In genomic region chr17:32443827-32444300, GRCh38 we compare ENCODE assay signal across 7 cellular contexts. TPM values are rescaled to one million over a fixed set of nuclear protein-coding genes. Genes with fewer than 3 reads are reported as not detected.
A peak's percentile ranks its signal among the peaks of the same experiment; 100 is the strongest.
DNase-seq lines count a peak whose midpoint lies in the region; ATAC-seq and TF ChIP-seq lines count a peak whose summit lies in the region.

No MANE protein-coding gene starts in this region.

- H3K9me3 Mint-ChIP-seq in WTC11: peaks cover 13% of the 10 kb centered on the region

- no peak for DNase-seq in HEK293T (ENCODE audit: extremely low spot score)
- DNase-seq in WTC11 (ENCODE audit: low spot score): no peak
- no peak for DNase-seq in NCI-H2196 treated with DMSO at 0.1 percent for 48 hours (lab: John Stamatoyannopoulos, UW; ENCODE audit: unreplicated experiment)

- H3K9ac ChIP-seq in iPS-15b (ENCODE audit: low read depth, low read length) (no peak overlapping the region), subcutaneous abdominal adipose tissue (ENCODE audit: low read length in 5 of 5) (peak overlapping the region; percentile 8 to 99 (median 98))

- TF ChIP-seq CTCF in WTC11 (IDR thresholded peaks at IDR 0.05): 0 out of 2 replicates have a peak, but pooled peaks have one; percentile 91

- H3K36me3 Mint-ChIP-seq in WTC11: peaks cover 23% of the 10 kb centered on the region

- H3K27me3 ChIP-seq in iPS-15b (ENCODE audit: control insufficient read depth, insufficient read depth, low read length): peaks cover 7% of the 10 kb centered on the region
- H3K27me3 ChIP-seq in subcutaneous abdominal adipose tissue (ENCODE audit: control insufficient read depth in 5 of 5, insufficient read depth in 4 of 5, low read length in 5 of 5): no peaks in the 10 kb centered on the region

- no peak for ATAC-seq in WTC11
- no peak for ATAC-seq in GM19395 (IDR thresholded peaks at IDR 0.05; ENCODE audit: unreplicated experiment)
- ATAC-seq in GM21737 (IDR thresholded peaks at IDR 0.05; ENCODE audit: unreplicated experiment): no peak

- H3K4me3 Mint-ChIP-seq in WTC11: peak overlapping the region; percentile 95

- H3K9me3 ChIP-seq in iPS-15b (ENCODE audit: control insufficient read depth, insufficient read depth, low read length) (no peaks in the 10 kb centered on the region), subcutaneous abdominal adipose tissue (ENCODE audit: control insufficient read depth in 5 of 5, low read length in 5 of 5) (no peaks in the 10 kb centered on the region)

- peak overlapping the region; percentile 70 for H3K4me3 ChIP-seq in iPS-15b (ENCODE audit: low read depth, low read length)
- peak overlapping the region; percentile 88 to 99 (median 94) for H3K4me3 ChIP-seq in subcutaneous abdominal adipose tissue (ENCODE audit: low read depth in 1 of 5, low read length in 5 of 5)

- peaks cover 19% of the 10 kb centered on the region for H3K4me1 Mint-ChIP-seq in WTC11

- POLR2A ChIA-PET in HEK293T (lab: Yijun Ruan, JAX): interaction anchor here (0.5 to 1.6 kb wide), 11 partner anchors 11 to 403 kb away, joined by 3 to 5 read pairs (median 4); partner anchors contain the start of gene CDK5R1
- POLR2A ChIA-PET in WTC11 (lab: Charles Lee): interaction anchor here (0.9 to 1.7 kb wide), 5 partner anchors 9 to 216 kb away, joined by 3 to 8 read pairs (median 3); partner anchors contain the start of gene CDK5R1

- CTCF ChIA-PET in HEK293T (lab: Yijun Ruan, JAX) (interaction anchor here (0.5 to 2.1 kb wide), 12 partner anchors 9 to 485 kb away, joined by 3 to 18 read pairs (median 4); partner anchors contain the start of genes CDK5R1 and MYO1D), WTC11 (lab: Charles Lee) (interaction anchor here (0.5 to 2.5 kb wide), 66 partner anchors 10 to 543 kb away, joined by 3 to 41 read pairs (median 4); partner anchors contain the start of genes CDK5R1, LRRC37B, RHOT1 and UTP6)

- H3K36me3 ChIP-seq in iPS-15b (ENCODE audit: control insufficient read depth, insufficient read depth, low read length) (peaks cover 3% of the 10 kb centered on the region), subcutaneous abdominal adipose tissue (ENCODE audit: control insufficient read depth in 5 of 5, insufficient read depth in 5 of 5, low read length in 5 of 5) (peaks cover 5 to 17% (median 7%) of the 10 kb centered on the region in 5 donors)

- peak overlapping the region; percentile 95 for H3K27ac ChIP-seq in subcutaneous abdominal adipose tissue (ENCODE audit: low read depth, low read length)

- H3K27ac Mint-ChIP-seq in WTC11: no peak overlapping the region

- H3K27me3 Mint-ChIP-seq in WTC11 (ENCODE audit: low read depth): peaks cover 29% of the 10 kb centered on the region

- H3K4me1 ChIP-seq in iPS-15b (ENCODE audit: control insufficient read depth, insufficient read depth, low read length): peaks cover 2% of the 10 kb centered on the region
- H3K4me1 ChIP-seq in subcutaneous abdominal adipose tissue (ENCODE audit: control insufficient read depth in 5 of 5, insufficient read depth in 5 of 5, low read length in 5 of 5): peaks cover 5 to 26% (median 21%) of the 10 kb centered on the region in 5 donors

TF ChIP-seq in HEK293T, 16 proteins besides CTCF, POLR2A, EP300 and RAD21:
- TF ChIP-seq L3MBTL2 (conservative IDR thresholded peaks at IDR 0.05) (no peak; the same call in 1 of the 2 replicates), LEF1 (IDR thresholded peaks at IDR 0.05; ENCODE audit: borderline replicate concordance) (no peak), ZNF384 (IDR thresholded peaks at IDR 0.05) (peak; percentile 52; the same call in 1 of the 2 replicates), CTBP1 (IDR thresholded peaks at IDR 0.05; ENCODE audit: borderline replicate concordance) (no peak)

TF ChIP-seq in WTC11, 78 proteins besides CTCF, POLR2A, EP300 and RAD21 (continues in another document):
- no peak for TF ChIP-seq JUN (CRISPR knock-in tag; IDR thresholded peaks at IDR 0.05)
- peak; percentile 95 for TF ChIP-seq ZNF121 (CRISPR knock-in tag; IDR thresholded peaks at IDR 0.05)
- no peak for TF ChIP-seq ZMAT4 (CRISPR knock-in tag; IDR thresholded peaks at IDR 0.05)
- 0 out of 2 replicates have a peak, but pooled peaks have one; percentile 36 for TF ChIP-seq GTF2I (CRISPR knock-in tag; conservative IDR thresholded peaks at IDR 0.05)
- no peak for TF ChIP-seq ARID4B (CRISPR knock-in tag; IDR thresholded peaks at IDR 0.05; ENCODE audit: borderline replicate concordance)
- TF ChIP-seq ZNF263 (CRISPR knock-in tag; IDR thresholded peaks at IDR 0.05; ENCODE audit: low read depth): no peak
- TF ChIP-seq, protein P1, sequence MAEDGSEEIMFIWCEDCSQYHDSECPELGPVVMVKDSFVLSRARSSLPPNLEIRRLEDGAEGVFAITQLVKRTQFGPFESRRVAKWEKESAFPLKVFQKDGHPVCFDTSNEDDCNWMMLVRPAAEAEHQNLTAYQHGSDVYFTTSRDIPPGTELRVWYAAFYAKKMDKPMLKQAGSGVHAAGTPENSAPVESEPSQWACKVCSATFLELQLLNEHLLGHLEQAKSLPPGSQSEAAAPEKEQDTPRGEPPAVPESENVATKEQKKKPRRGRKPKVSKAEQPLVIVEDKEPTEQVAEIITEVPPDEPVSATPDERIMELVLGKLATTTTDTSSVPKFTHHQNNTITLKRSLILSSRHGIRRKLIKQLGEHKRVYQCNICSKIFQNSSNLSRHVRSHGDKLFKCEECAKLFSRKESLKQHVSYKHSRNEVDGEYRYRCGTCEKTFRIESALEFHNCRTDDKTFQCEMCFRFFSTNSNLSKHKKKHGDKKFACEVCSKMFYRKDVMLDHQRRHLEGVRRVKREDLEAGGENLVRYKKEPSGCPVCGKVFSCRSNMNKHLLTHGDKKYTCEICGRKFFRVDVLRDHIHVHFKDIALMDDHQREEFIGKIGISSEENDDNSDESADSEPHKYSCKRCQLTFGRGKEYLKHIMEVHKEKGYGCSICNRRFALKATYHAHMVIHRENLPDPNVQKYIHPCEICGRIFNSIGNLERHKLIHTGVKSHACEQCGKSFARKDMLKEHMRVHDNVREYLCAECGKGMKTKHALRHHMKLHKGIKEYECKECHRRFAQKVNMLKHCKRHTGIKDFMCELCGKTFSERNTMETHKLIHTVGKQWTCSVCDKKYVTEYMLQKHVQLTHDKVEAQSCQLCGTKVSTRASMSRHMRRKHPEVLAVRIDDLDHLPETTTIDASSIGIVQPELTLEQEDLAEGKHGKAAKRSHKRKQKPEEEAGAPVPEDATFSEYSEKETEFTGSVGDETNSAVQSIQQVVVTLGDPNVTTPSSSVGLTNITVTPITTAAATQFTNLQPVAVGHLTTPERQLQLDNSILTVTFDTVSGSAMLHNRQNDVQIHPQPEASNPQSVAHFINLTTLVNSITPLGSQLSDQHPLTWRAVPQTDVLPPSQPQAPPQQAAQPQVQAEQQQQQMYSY (CRISPR knock-in tag; IDR thresholded peaks at IDR 0.05): no peak
- no peak for TF ChIP-seq ZNF317 (CRISPR knock-in tag; IDR thresholded peaks at IDR 0.05; ENCODE audit: borderline replicate concordance, low read depth)
- TF ChIP-seq, protein P2, sequence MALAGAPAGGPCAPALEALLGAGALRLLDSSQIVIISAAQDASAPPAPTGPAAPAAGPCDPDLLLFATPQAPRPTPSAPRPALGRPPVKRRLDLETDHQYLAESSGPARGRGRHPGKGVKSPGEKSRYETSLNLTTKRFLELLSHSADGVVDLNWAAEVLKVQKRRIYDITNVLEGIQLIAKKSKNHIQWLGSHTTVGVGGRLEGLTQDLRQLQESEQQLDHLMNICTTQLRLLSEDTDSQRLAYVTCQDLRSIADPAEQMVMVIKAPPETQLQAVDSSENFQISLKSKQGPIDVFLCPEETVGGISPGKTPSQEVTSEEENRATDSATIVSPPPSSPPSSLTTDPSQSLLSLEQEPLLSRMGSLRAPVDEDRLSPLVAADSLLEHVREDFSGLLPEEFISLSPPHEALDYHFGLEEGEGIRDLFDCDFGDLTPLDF (CRISPR knock-in tag; IDR thresholded peaks at IDR 0.05): no peak
- TF ChIP-seq NR3C1 (CRISPR knock-in tag; conservative IDR thresholded peaks at IDR 0.05; ENCODE audit: low read depth): no peak
- no peak for TF ChIP-seq PRRX2 (CRISPR knock-in tag; IDR thresholded peaks at IDR 0.05)

RNA-seq across cellular contexts. Expression of gene PSMD11, which starts 0.4 kb away (rescaled TPM):
- total RNA-seq in WTC11 (2021): 133 to 155 TPM (median 146 TPM) in 3 replicates

RNA-seq across cellular contexts. Expression of gene CDK5R1, which starts 42.9 kb away (rescaled TPM):
- total RNA-seq in WTC11 (2021): 9.0 to 9.9 TPM (median 9.2 TPM) in 3 replicates
